19 cellular contexts compared by ENCODE assay signal in the genomic region with DNA sequence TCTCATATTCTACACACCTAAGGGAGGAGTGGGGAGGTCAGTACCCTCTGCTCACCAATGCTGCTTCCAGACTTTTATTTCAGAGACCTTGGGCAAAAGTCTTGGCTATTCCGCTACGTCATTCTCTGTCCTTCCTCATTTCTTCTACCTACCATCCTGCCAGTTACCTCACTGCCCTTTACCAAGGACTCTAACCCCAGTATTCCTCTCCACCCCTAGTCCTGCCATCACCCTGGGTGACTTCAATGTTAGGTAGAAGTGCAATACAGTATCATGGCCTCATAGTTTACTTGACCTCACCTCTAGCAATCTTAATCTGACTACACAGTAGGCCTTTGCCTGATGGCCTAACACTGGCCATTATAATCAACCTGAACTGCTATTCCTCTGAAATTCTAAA.
"Had no signal": no experiment of that assay in that cellular context is flagged by ENCODE, and none has a peak within 500 bp of the region (broad histone marks: within the 10 kb centered on the region; RNA-seq: fewer than 3 reads in every experiment).

No MANE protein-coding gene starts in this region.

- DNase-seq: activated CD4-positive, alpha-beta T cell treated with anti-CD3 and anti-CD28 coated beads for 4 hours; activated CD8-positive, alpha-beta T cell treated with anti-CD3 and anti-CD28 coated beads for 36 hours; activated effector memory CD4-positive, alpha-beta T cell treated with anti-CD3 and anti-CD28 coated beads, Interleukin-2, amount 50 U/mL, for 16 hours; activated T-cell treated with anti-CD3 and anti-CD28 coated beads, Interleukin-2, amount 50 U/mL, for 48 hours; adrenal gland; naive thymus-derived CD4-positive, alpha-beta T cell; retina; stimulated activated CD4-positive, alpha-beta T cell treated with anti-CD3 and anti-CD28 coated beads, Interleukin-4, amount 100 ng/mL, for 4 hours; stimulated activated CD8-positive, alpha-beta memory T cell treated with anti-CD3 and anti-CD28 coated beads, Interleukin-4, amount 100 ng/mL, for 48 hours; stimulated activated naive CD8-positive, alpha-beta T cell treated with anti-CD3 and anti-CD28 coated beads, Interleukin-15, Interleukin-2, amounts not matched to agents 100 U/mL and 50 U/mL, for 24 hours; T-helper 17 cell had no signal

- H3K27ac ChIP-seq: esophagus muscularis mucosa, suprapubic skin had no signal

- H3K27me3 ChIP-seq: adrenal gland, esophagus muscularis mucosa, suprapubic skin had no signal

- H3K4me3 Mint-ChIP-seq: activated CD8-positive, alpha-beta T cell treated with anti-CD3 and anti-CD28 coated beads for 36 hours; activated naive CD4-positive, alpha-beta T cell treated with anti-CD3 and anti-CD28 coated beads, Interleukin-2, amount 50 U/mL, for 24 hours; naive thymus-derived CD4-positive, alpha-beta T cell; T-helper 17 cell; type B pancreatic cell had no signal

- FAIRE-seq: colon, endometrium, islet of Langerhans had no signal

- ATAC-seq: activated CD8-positive, alpha-beta T cell treated with anti-CD3 and anti-CD28 coated beads for 36 hours; left lobe of liver; naive thymus-derived CD4-positive, alpha-beta T cell; stimulated activated naive CD8-positive, alpha-beta T cell treated with anti-CD3 and anti-CD28 coated beads, Interleukin-15, Interleukin-2, amounts not matched to agents 100 U/mL and 50 U/mL, for 24 hours; T-helper 17 cell had no signal

- H3K27me3 Mint-ChIP-seq: activated CD8-positive, alpha-beta T cell treated with anti-CD3 and anti-CD28 coated beads for 36 hours; activated naive CD4-positive, alpha-beta T cell treated with anti-CD3 and anti-CD28 coated beads, Interleukin-2, amount 50 U/mL, for 24 hours; naive thymus-derived CD4-positive, alpha-beta T cell; T-helper 17 cell; type B pancreatic cell had no signal

- H3K4me3 ChIP-seq: adrenal gland, esophagus muscularis mucosa, suprapubic skin had no signal

- H3K27ac Mint-ChIP-seq: activated CD8-positive, alpha-beta T cell treated with anti-CD3 and anti-CD28 coated beads for 36 hours; activated naive CD4-positive, alpha-beta T cell treated with anti-CD3 and anti-CD28 coated beads, Interleukin-2, amount 50 U/mL, for 24 hours; naive thymus-derived CD4-positive, alpha-beta T cell; T-helper 17 cell; type B pancreatic cell had no signal

- H3K36me3 ChIP-seq: adrenal gland, suprapubic skin had no signal

- H3K9me3 Mint-ChIP-seq: activated naive CD4-positive, alpha-beta T cell treated with anti-CD3 and anti-CD28 coated beads, Interleukin-2, amount 50 U/mL, for 24 hours; type B pancreatic cell had no signal

- H3K9me3 ChIP-seq: adrenal gland, esophagus muscularis mucosa, suprapubic skin had no signal
